In the genomic region with DNA sequence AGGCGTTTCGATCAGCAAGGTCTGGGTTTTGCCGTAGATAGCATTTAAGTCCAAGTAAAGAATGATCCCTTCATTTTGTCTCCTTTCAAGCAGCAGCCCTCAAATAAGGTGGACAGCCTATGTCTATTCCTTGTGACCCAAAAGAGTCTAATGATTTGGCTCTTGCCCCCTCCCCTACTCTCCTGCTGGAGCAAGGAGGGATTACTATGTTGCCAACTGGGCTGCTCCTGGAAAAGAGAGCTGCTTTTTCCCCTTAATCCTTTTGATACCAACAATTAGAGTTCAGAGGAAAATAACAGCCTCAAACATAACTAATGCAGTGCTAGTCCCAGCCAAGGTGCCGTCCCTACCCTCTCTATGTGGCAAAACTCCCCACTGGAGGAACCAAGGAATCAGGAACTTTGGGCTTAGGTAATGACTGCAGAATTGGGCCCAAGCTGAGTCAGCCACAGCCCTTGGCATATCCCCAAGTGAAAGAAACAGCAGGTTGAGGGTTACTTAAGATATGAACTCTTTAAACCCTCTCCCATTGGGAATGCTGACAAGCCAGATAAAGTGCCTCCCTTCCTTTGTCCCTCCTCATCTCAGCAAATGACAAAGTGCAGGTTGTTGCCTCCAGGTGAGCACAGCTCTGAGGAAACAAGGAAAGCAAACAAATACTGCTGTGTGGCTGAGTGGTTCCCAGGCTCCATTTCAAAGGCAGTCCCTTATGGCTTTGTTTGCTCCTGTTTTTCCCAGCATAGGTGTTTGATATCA, we compare ENCODE assay signal across 16 cellular contexts.
DNase-seq lines count a peak whose midpoint lies in the region; ATAC-seq lines count a peak whose summit lies in the region.
"Had no signal": no experiment of that assay in that cellular context is flagged by ENCODE, and none has a peak within 500 bp of the region (broad histone marks: within the 10 kb centered on the region; RNA-seq: fewer than 3 reads in every experiment).

No MANE protein-coding gene starts in this region.

- no peaks in the 10 kb centered on the region for H3K36me3 Mint-ChIP-seq in T-helper 17 cell (ENCODE audit: low read depth)
- H3K36me3 Mint-ChIP-seq: immature natural killer cell, neural progenitor cell had no signal

- no peak overlapping the region for H3K23ac ChIP-seq in mesendoderm (ENCODE audit: low read length)

- no peak overlapping the region for H3K56ac ChIP-seq in mesendoderm (ENCODE audit: low read length)

- DNase-seq in EH (ENCODE audit: low read depth) (peak; percentile 27), NCI-H510A treated with DMSO at 0.1 percent for 48 hours (lab: John Stamatoyannopoulos, UW) (peak; percentile 61), epithelial cell of prostate (ENCODE audit: low read depth, low spot score) (peak; percentile 20), mesendoderm (peak; percentile 83), NOMO-1 treated with DMSO at 0.1 percent for 48 hours (lab: John Stamatoyannopoulos, UW; ENCODE audit: unreplicated experiment) (no peak), T-helper 17 cell (no peak)
- DNase-seq: C1 segment of cervical spinal cord; immature natural killer cell; NCI-H2227 treated with DMSO at 0.1 percent for 48 hours; stimulated activated CD8-positive, alpha-beta memory T cell treated with anti-CD3 and anti-CD28 coated beads, Interleukin-4, amount 100 ng/mL, for 48 hours had no signal

- no peaks in the 10 kb centered on the region for H3K9me3 ChIP-seq in T-helper 17 cell (ENCODE audit: control insufficient read depth, low read length, poor library complexity, severe bottlenecking)

- no peak overlapping the region for H4K5ac ChIP-seq in mesendoderm (ENCODE audit: low read length)

- no peaks in the 10 kb centered on the region for H3K36me3 ChIP-seq in mesendoderm (ENCODE audit: control insufficient read depth, insufficient read depth, low read length)
- H3K36me3 ChIP-seq: neural progenitor cell had no signal

- no peak overlapping the region for H3K4me3 Mint-ChIP-seq in T-helper 17 cell
- H3K4me3 Mint-ChIP-seq: activated T-helper 17 cell treated with anti-CD3 and anti-CD28 coated beads, Interleukin-2, amount 50 U/mL, for 72 hours; immature natural killer cell; neural progenitor cell had no signal

- no peak overlapping the region for H3K27ac Mint-ChIP-seq in T-helper 17 cell
- H3K27ac Mint-ChIP-seq: activated T-helper 17 cell treated with anti-CD3 and anti-CD28 coated beads, Interleukin-2, amount 50 U/mL, for 72 hours; immature natural killer cell; neural progenitor cell had no signal

- no peak overlapping the region for H3K9ac ChIP-seq in mesendoderm (ENCODE audit: low read length)
- H3K9ac ChIP-seq: KMS-11, neural progenitor cell had no signal

- WGBS in mesendoderm (ENCODE audit: extremely low coverage, insufficient coverage, low lambda C conversion rate): no CpG with 5 or more reads among the region's 4 CpGs

- no peak overlapping the region for H3K4ac ChIP-seq in mesendoderm (ENCODE audit: low read depth, low read length)

- no peaks in the 10 kb centered on the region for H3K27me3 Mint-ChIP-seq in T-helper 17 cell
- H3K27me3 Mint-ChIP-seq: activated T-helper 17 cell treated with anti-CD3 and anti-CD28 coated beads, Interleukin-2, amount 50 U/mL, for 72 hours had no signal

- no peak overlapping the region for H2BK120ac ChIP-seq in mesendoderm (ENCODE audit: low read depth, low read length)

- no peak overlapping the region for H3K4me3 ChIP-seq in mesendoderm (ENCODE audit: low read length)
- H3K4me3 ChIP-seq: neural progenitor cell had no signal

- H3K4me1 Mint-ChIP-seq in T-helper 17 cell: no peaks in the 10 kb centered on the region
- H3K4me1 Mint-ChIP-seq: activated T-helper 17 cell treated with anti-CD3 and anti-CD28 coated beads, Interleukin-2, amount 50 U/mL, for 72 hours; immature natural killer cell; neural progenitor cell had no signal

- H3K79me1 ChIP-seq in mesendoderm (ENCODE audit: low read length): no peaks in the 10 kb centered on the region

- no peaks in the 10 kb centered on the region for H3K79me2 ChIP-seq in mesendoderm (ENCODE audit: control insufficient read depth, insufficient read depth, low read length)

- no peak overlapping the region for H4K8ac ChIP-seq in mesendoderm (ENCODE audit: low read depth, low read length)

- H2AK5ac ChIP-seq in mesendoderm (ENCODE audit: low read length): no peak overlapping the region

- no peak overlapping the region for H3K18ac ChIP-seq in mesendoderm (ENCODE audit: low read length)

- H3K27ac ChIP-seq in epithelial cell of prostate: peak overlapping the region; percentile 5
- H3K27ac ChIP-seq in mesendoderm (ENCODE audit: low read depth, low read length): no peak overlapping the region
- H3K27ac ChIP-seq: KMS-11, neural progenitor cell had no signal

- H2BK15ac ChIP-seq in mesendoderm (replicated peaks; ENCODE audit: low read depth): no peak overlapping the region

- H3K27me3 ChIP-seq in mesendoderm (ENCODE audit: insufficient read depth, low read length, poor library complexity): no peaks in the 10 kb centered on the region
- H3K27me3 ChIP-seq: neural progenitor cell had no signal

- H2BK5ac ChIP-seq in mesendoderm (ENCODE audit: low read length): no peak overlapping the region

- no peak overlapping the region for H3K4me2 ChIP-seq in mesendoderm (ENCODE audit: low read length)
- H3K4me2 ChIP-seq: KMS-11, neural progenitor cell had no signal

- H3K4me1 ChIP-seq in mesendoderm (ENCODE audit: control insufficient read depth, low read depth, low read length): peaks cover 3% of the 10 kb centered on the region
- H3K4me1 ChIP-seq: neural progenitor cell had no signal

- no peak for ATAC-seq in GM21526 (IDR thresholded peaks at IDR 0.05; ENCODE audit: low FRiP score, unreplicated experiment)
- no peak for ATAC-seq in GM19328 (IDR thresholded peaks at IDR 0.05; ENCODE audit: unreplicated experiment)
- no peak for ATAC-seq in T-helper 17 cell
- ATAC-seq: activated CD4-positive, CD25-positive, alpha-beta regulatory T cell treated with anti-CD3 and anti-CD28 coated beads, Interleukin-2, amount 50 U/mL, for 24 hours; activated T-helper 17 cell treated with anti-CD3 and anti-CD28 coated beads, Interleukin-2, amount 50 U/mL, for 72 hours had no signal

Comparison
In these comparisons a context has a peak if more than half of its experiments do, and no peak if none do; other contexts are left out.
1. DNase-seq: peak in EH (single experiment), NCI-H510A treated with DMSO at 0.1 percent for 48 hours (single experiment), epithelial cell of prostate (single experiment) and mesendoderm (single experiment); none in NOMO-1 treated with DMSO at 0.1 percent for 48 hours (single experiment) and T-helper 17 cell (0 of 3).